13 cellular contexts compared by ENCODE assay signal in genomic region chr2:191636235-191636543, GRCh38. TPM values are rescaled to one million over a fixed set of nuclear protein-coding genes. Genes with fewer than 3 reads are reported as not detected.
DNase-seq lines count a peak whose midpoint lies in the region; ATAC-seq, FAIRE-seq and TF ChIP-seq lines count a peak whose summit lies in the region.
"Had no signal": no experiment of that assay in that cellular context is flagged by ENCODE, and none has a peak within 500 bp of the region (broad histone marks: within the 10 kb centered on the region; RNA-seq: fewer than 3 reads in every experiment).

No MANE protein-coding gene starts in this region.

- TF ChIP-seq CTCF in GM12878 (IDR thresholded peaks at IDR 0.05 in 2 of 3, conservative IDR thresholded peaks at IDR 0.05 in 1 of 3; ENCODE audit: control insufficient read depth in 2 of 3, extremely low read depth in 1 of 3, insufficient read depth in 1 of 3, low read depth in 3 of 3, low read length in 3 of 3) (no peak), mesothelial cell of epicardium (IDR thresholded peaks at IDR 0.05; ENCODE audit: unreplicated experiment) (no peak)
- TF ChIP-seq CTCF in CD8-positive, alpha-beta T cell (IDR thresholded peaks at IDR 0.05), result no peak

- no peak for ATAC-seq in GM12878
- ATAC-seq in CD8-positive, alpha-beta T cell, result no peak
- no peak for ATAC-seq in HG03135 (IDR thresholded peaks at IDR 0.05; ENCODE audit: unreplicated experiment)
- ATAC-seq: psoas muscle had no signal

- DNase-seq in EL, result peak; percentile 90
- DNase-seq in LHCN-M2 (ENCODE audit: low read depth), result peak; percentile 91
- no peak for DNase-seq in GM12878 (ENCODE audit: low read depth, low spot score)
- DNase-seq in mesothelial cell of epicardium (ENCODE audit: low spot score in 2 of 2, unreplicated experiment in 2 of 2), result no peak
- DNase-seq in CD8-positive, alpha-beta T cell, result no peak
- DNase-seq in stimulated activated CD8-positive, alpha-beta memory T cell treated with anti-CD3 and anti-CD28 coated beads, Interleukin-4, amount 100 ng/mL, for 48 hours, result no peak
- DNase-seq in superior temporal gyrus (ENCODE audit: extremely low spot score), result no peak
- DNase-seq: activated B cell treated with CpG ODN at 0.5 μM for 24 hours, H9, left cardiac atrium, NCI-H1417, psoas muscle had no signal

- no peaks in the 10 kb centered on the region for H3K27me3 ChIP-seq in GM12878 (replicated peaks in 1 of 2; ENCODE audit: control insufficient read depth in 2 of 2, insufficient read depth in 2 of 2, low read length in 1 of 2)
- no peaks in the 10 kb centered on the region for H3K27me3 ChIP-seq in CD8-positive, alpha-beta T cell (ENCODE audit: insufficient read depth, low read length)

- no peak for FAIRE-seq in GM12878 (lab: Jason Lieb, UNC)

- H3K27me3 Mint-ChIP-seq in mesothelial cell of epicardium (ENCODE audit: low read depth), result no peaks in the 10 kb centered on the region
- H3K27me3 Mint-ChIP-seq in CD8-positive, alpha-beta T cell (ENCODE audit: low read depth), result no peaks in the 10 kb centered on the region
- H3K27me3 Mint-ChIP-seq: activated B cell treated with CpG ODN at 0.5 μM for 24 hours had no signal

- no peaks in the 10 kb centered on the region for H3K36me3 Mint-ChIP-seq in mesothelial cell of epicardium
- no peaks in the 10 kb centered on the region for H3K36me3 Mint-ChIP-seq in CD8-positive, alpha-beta T cell

- H3K9ac ChIP-seq in GM12878 (ENCODE audit: control insufficient read depth, insufficient read depth, low read length), result no peak overlapping the region

- H2AFZ ChIP-seq in GM12878 (ENCODE audit: control insufficient read depth, low read depth, low read length), result no peak overlapping the region

- peaks cover 35% of the 10 kb centered on the region for H3K4me1 Mint-ChIP-seq in mesothelial cell of epicardium
- peaks cover 46% of the 10 kb centered on the region for H3K4me1 Mint-ChIP-seq in CD8-positive, alpha-beta T cell (ENCODE audit: low read depth)

- TF ChIP-seq RAD21 in GM12878 (IDR thresholded peaks at IDR 0.05; ENCODE audit: insufficient read depth, low read depth, low read length), result no peak

- H3K9me3 Mint-ChIP-seq in mesothelial cell of epicardium, result no peaks in the 10 kb centered on the region
- H3K9me3 Mint-ChIP-seq in CD8-positive, alpha-beta T cell, result no peaks in the 10 kb centered on the region
- H3K9me3 Mint-ChIP-seq: activated B cell treated with CpG ODN at 0.5 μM for 24 hours, H9 had no signal

- no peak overlapping the region for H3K4me3 ChIP-seq in GM12878
- no peak overlapping the region for H3K4me3 ChIP-seq in CD8-positive, alpha-beta T cell (ENCODE audit: low read depth, low read length)
- H3K4me3 ChIP-seq: psoas muscle had no signal

- no peaks in the 10 kb centered on the region for H4K20me1 ChIP-seq in GM12878 (ENCODE audit: control insufficient read depth, insufficient read depth)

- no peak overlapping the region for H3K4me3 Mint-ChIP-seq in mesothelial cell of epicardium
- no peak overlapping the region for H3K4me3 Mint-ChIP-seq in CD8-positive, alpha-beta T cell
- H3K4me3 Mint-ChIP-seq: activated B cell treated with CpG ODN at 0.5 μM for 24 hours, H9 had no signal

- no peak overlapping the region for H3K27ac ChIP-seq in GM12878 (ENCODE audit: control insufficient read depth, insufficient read depth)
- no peak overlapping the region for H3K27ac ChIP-seq in CD8-positive, alpha-beta T cell (ENCODE audit: low read depth, low read length)
- H3K27ac ChIP-seq: psoas muscle had no signal

- no peaks in the 10 kb centered on the region for H3K9me3 ChIP-seq in GM12878 (replicated peaks; ENCODE audit: control insufficient read depth, insufficient read depth, low read length)
- no peaks in the 10 kb centered on the region for H3K9me3 ChIP-seq in CD8-positive, alpha-beta T cell (ENCODE audit: low read length)
- H3K9me3 ChIP-seq: psoas muscle had no signal

- no peaks in the 10 kb centered on the region for H3K36me3 ChIP-seq in GM12878 (ENCODE audit: control insufficient read depth in 2 of 2, insufficient read depth in 2 of 2, low read length in 1 of 2)
- no peaks in the 10 kb centered on the region for H3K36me3 ChIP-seq in CD8-positive, alpha-beta T cell (ENCODE audit: insufficient read depth, low read length)

- H3K4me2 ChIP-seq in GM12878 (ENCODE audit: control insufficient read depth, insufficient read depth), result peak overlapping the region; percentile 36; the same call in 1 of the 2 replicates

- in situ Hi-C loops in GM12878 (cut with MboI), result no loop called here

- CTCF ChIA-PET in GM12878 (lab: Yijun Ruan, JAX), result interaction anchor here (0.9 to 1.3 kb wide), 2 partner anchors 45 to 55 kb away, joined by 3 read pairs; no protein-coding TSS in a partner anchor
- CTCF ChIA-PET in CD8-positive, alpha-beta T cell (lab: Charles Lee), result interaction anchor here (1.1 to 2.6 kb wide), 2 partner anchors 40 to 69 kb away, joined by 3 to 8 read pairs; no protein-coding TSS in a partner anchor

- peaks cover 34% of the 10 kb centered on the region for H3K4me1 ChIP-seq in GM12878 (ENCODE audit: control insufficient read depth, insufficient read depth, low read length)
- H3K4me1 ChIP-seq in CD8-positive, alpha-beta T cell (ENCODE audit: insufficient read depth, low read length), result peaks cover 36% of the 10 kb centered on the region
- H3K4me1 ChIP-seq: psoas muscle had no signal

- POLR2A ChIA-PET in GM12878 (lab: Charles Lee), result interaction anchor here (1.2 to 2.6 kb wide), 2 partner anchors 40 kb away, joined by 3 to 11 read pairs; no protein-coding TSS in a partner anchor
- POLR2A ChIA-PET in CD8-positive, alpha-beta T cell (lab: Charles Lee), result interaction anchor here (2.2 to 3.7 kb wide), 2 partner anchors 17 to 40 kb away, joined by 6 to 45 read pairs; partner anchors contain the start of gene NABP1

- RAD21 ChIA-PET in GM12878 (lab: Charles Lee; ENCODE audit: unreplicated experiment), result interaction anchor here (1.3 to 1.6 kb wide), 2 partner anchors 31 to 41 kb away, joined by 3 to 4 read pairs; no protein-coding TSS in a partner anchor

- SMC1A ChIA-PET in GM12878 (lab: Charles Lee; ENCODE audit: uncharacterized antibody, unreplicated experiment), result interaction anchor here (1.1 to 15.3 kb wide), 5 partner anchors 8 to 69 kb away, joined by 3 to 136 read pairs (median 21); no protein-coding TSS in a partner anchor

- H3K27ac Mint-ChIP-seq in mesothelial cell of epicardium, result peak overlapping the region; percentile 75
- H3K27ac Mint-ChIP-seq in CD8-positive, alpha-beta T cell, result no peak overlapping the region
- H3K27ac Mint-ChIP-seq: activated B cell treated with CpG ODN at 0.5 μM for 24 hours, H9 had no signal

- H3K79me2 ChIP-seq in GM12878 (ENCODE audit: control insufficient read depth, insufficient read depth, low read length), result no peaks in the 10 kb centered on the region

- no TSS peak for BruUV-seq in GM12878 (replicated peaks; lab: Mats Ljungman, UMichigan)

- intact Hi-C loops in GM12878 (cut with micrococcal nuclease; ENCODE audit: unreplicated experiment), result loop anchor here (5.0 kb wide), 1 partner anchor 41 kb away; the partner anchor contains the start of gene NABP1
- intact Hi-C loops in CD8-positive, alpha-beta T cell (cut with DNase I, micrococcal nuclease), result loop anchor here (2.0 to 5.0 kb wide), 3 partner anchors 13 to 69 kb away; partner anchors contain the start of gene NABP1 (in 1 of the 2)

- TF ChIP-seq EP300 in GM12878 (IDR thresholded peaks at IDR 0.05; ENCODE audit: borderline replicate concordance in 1 of 2, control insufficient read depth in 1 of 2, low read depth in 2 of 2, low read length in 2 of 2), result no peak

- no peak for TF ChIP-seq POLR2A in GM12878 (IDR thresholded peaks at IDR 0.05; ENCODE audit: low read depth, low read length)

TF ChIP-seq in GM12878, 131 proteins besides CTCF, POLR2A, EP300 and RAD21 (continues in another document):
- no peak for TF ChIP-seq ZNF622 (IDR thresholded peaks at IDR 0.05)
- TF ChIP-seq ATF2 (IDR thresholded peaks at IDR 0.05; ENCODE audit: low read length), result no peak
- no peak for TF ChIP-seq USF2 (IDR thresholded peaks at IDR 0.05; ENCODE audit: borderline replicate concordance, low read depth, low read length)

RNA-seq across cellular contexts. Expression of gene NABP1, which starts 41.7 kb away (rescaled TPM):
- 50.3 and 62.9 TPM in 2 replicates for total RNA-seq in LHCN-M2 (2014; rRNA removed)
- 31.5 TPM for polyA plus RNA-seq in LHCN-M2 (2012)
- 236 and 247 TPM in 2 replicates for total RNA-seq in GM12878 (2013; cell fraction: nucleolus; rRNA removed)
- total RNA-seq in GM12878 (2014; rRNA removed), result 41.5 and 47.5 TPM in 2 replicates
- 64.3 and 65.7 TPM in 2 replicates for total RNA-seq in GM12878 (2014; rRNA removed; fragmentation: Illumina TruSeq; extraction: Trizol)
- 44.9 and 51.8 TPM in 2 replicates for total RNA-seq in GM12878 (2021)
- polyA plus RNA-seq in GM12878 (2011; ENCODE audit: low read depth), result 4.3 TPM
- polyA plus RNA-seq in GM12878 (2011; rRNA removed), result 31.6 and 50.2 TPM in 2 replicates
- 5.9 and 7.6 TPM in 2 replicates for polyA plus RNA-seq in GM12878 (2011; cell fraction: cytosol; rRNA removed)
- 65.5 and 84.2 TPM in 2 replicates for polyA plus RNA-seq in GM12878 (2011; cell fraction: nucleus; rRNA removed)
- 12.9 and 16.4 TPM in 2 replicates for polyA plus RNA-seq in GM12878 (2012)
- polyA plus RNA-seq in GM12878 (2014; fragmentation: Illumina TruSeq; extraction: Trizol), result 36.6 and 53.7 TPM in 2 replicates
- polyA plus RNA-seq in GM12878 (2014; fragmentation: Nextera tagmentation; extraction: Ambion mirVana), result 10 to 100 TPM; 22.9 to 24.1 TPM
- 30.4 and 38.3 TPM in 2 replicates for polyA plus RNA-seq in GM12878 (2014; rRNA removed)
- 10 to 100 TPM; 57.0 to 60.3 TPM for polyA plus RNA-seq in GM12878 (2016; fragmentation: Nextera tagmentation; extraction: Ambion mirVana)
- 32.7 and 34.8 TPM in 2 replicates for polyA minus RNA-seq in GM12878 (2011; rRNA and poly(A)+ RNA removed)
- polyA minus RNA-seq in GM12878 (2011; cell fraction: cytosol; rRNA and poly(A)+ RNA removed), result 11.5 and 15.8 TPM in 2 replicates
- 93.1 and 134 TPM in 2 replicates for polyA minus RNA-seq in GM12878 (2011; cell fraction: nucleus; rRNA and poly(A)+ RNA removed)
- total RNA-seq in mesothelial cell of epicardium, result 13.5 to 15.6 TPM (median 15.4 TPM) in 3 replicates
- total RNA-seq in CD8-positive, alpha-beta T cell, result 10 to 100 TPM; 17.5 to 21.1 TPM

Comparison
In these comparisons a context has a peak if more than half of its experiments do, and no peak if none do; other contexts are left out.
1. DNase-seq: peak in EL (single experiment) and LHCN-M2 (single experiment); none in GM12878 (single experiment), mesothelial cell of epicardium (0 of 2), CD8-positive, alpha-beta T cell (0 of 7), stimulated activated CD8-positive, alpha-beta memory T cell treated with anti-CD3 and anti-CD28 coated beads, Interleukin-4, amount 100 ng/mL, for 48 hours (single experiment) and superior temporal gyrus (single experiment).